Comparison of ENCODE assay signal across 1 cellular context in the genomic region with DNA sequence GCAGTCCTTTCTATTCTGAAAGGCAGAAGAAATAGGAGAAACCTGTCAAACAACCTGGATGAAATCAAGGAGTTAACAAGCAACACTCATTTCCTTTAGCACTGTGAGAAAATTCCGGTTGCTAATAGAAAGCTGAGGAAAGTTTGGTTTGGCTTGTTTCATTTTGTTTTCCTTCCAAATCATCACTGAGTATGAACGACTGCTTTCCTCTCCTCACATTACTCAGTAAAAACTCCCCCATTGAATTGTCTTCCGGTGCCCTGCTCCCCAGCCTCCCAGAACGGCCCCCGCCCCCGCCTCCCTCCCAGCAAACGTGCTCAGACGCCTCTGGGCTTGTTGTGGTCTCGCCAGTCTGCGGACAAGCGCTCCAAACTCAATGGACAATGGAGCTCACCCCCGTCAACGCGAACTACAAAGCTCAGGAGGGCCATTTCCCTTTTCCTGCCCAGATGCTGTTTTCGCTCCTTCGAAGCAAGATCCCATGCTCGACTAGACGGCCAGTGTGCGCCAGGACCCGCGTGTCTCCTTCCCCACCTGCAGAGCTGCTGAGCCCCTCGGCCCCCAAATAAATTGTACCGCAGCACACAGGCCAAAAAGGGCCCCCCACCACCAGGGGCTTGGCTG.
TF ChIP-seq lines count a peak whose summit lies in the region.

No MANE protein-coding gene starts in this region.

TF ChIP-seq in K562, 482 proteins besides CTCF, POLR2A, EP300 and RAD21 (continued from another document and continues in another):
- TF ChIP-seq HBP1 (CRISPR knock-in tag; IDR thresholded peaks at IDR 0.05) (0 out of 2 replicates have a peak, but pooled peaks have one; percentile 44), SMARCC2 (IDR thresholded peaks at IDR 0.05; ENCODE audit: low read depth) (no peak), SMAD4 (CRISPR knock-in tag; conservative IDR thresholded peaks at IDR 0.05) (0 out of 2 replicates have a peak, but pooled peaks have one; percentile 8), MAZ (CRISPR knock-in tag; conservative IDR thresholded peaks at IDR 0.05 in 1 of 2, IDR thresholded peaks at IDR 0.05 in 1 of 2) (peak in 1 of 2 experiments; percentile 73), BHLHE40 (IDR thresholded peaks at IDR 0.05; ENCODE audit: low read length) (peak; percentile 86), SRF (CRISPR knock-in tag; IDR thresholded peaks at IDR 0.05) (0 out of 4 replicates have a peak, but pooled peaks of 1 of the 2 experiments have one; percentile 26), ZNF277 (CRISPR knock-in tag; IDR thresholded peaks at IDR 0.05; ENCODE audit: borderline replicate concordance) (no peak), ERF (CRISPR knock-in tag; IDR thresholded peaks at IDR 0.05) (peak; percentile 69; the same call in 1 of the 2 replicates), MBD2 (IDR thresholded peaks at IDR 0.05; ENCODE audit: borderline replicate concordance, low read depth) (0 out of 2 replicates have a peak, but pooled peaks have one; percentile 23), SPI1 (IDR thresholded peaks at IDR 0.05; ENCODE audit: borderline replicate concordance, low read depth, low read length) (peak; percentile 55; the same call in 1 of the 2 replicates), L3MBTL2 (IDR thresholded peaks at IDR 0.05) (peak; percentile 64; the same call in 1 of the 2 replicates), ZNF165 (CRISPR knock-in tag; IDR thresholded peaks at IDR 0.05; ENCODE audit: borderline replicate concordance) (peak; percentile 16; the same call in 1 of the 2 replicates), SOX6 (IDR thresholded peaks at IDR 0.05) (peak; percentile 72), SAFB (IDR thresholded peaks at IDR 0.05; ENCODE audit: borderline replicate concordance, low read depth, low read length) (no peak), ETV1 (tag; conservative IDR thresholded peaks at IDR 0.05; ENCODE audit: low read depth) (peak; percentile 73), MNT (conservative IDR thresholded peaks at IDR 0.05) (peak; percentile 61 to 76; a peak in 2 of 4 replicates), MCM2 (IDR thresholded peaks at IDR 0.05; ENCODE audit: low read depth) (no peak), KAT7 (CRISPR knock-in tag; IDR thresholded peaks at IDR 0.05; ENCODE audit: borderline replicate concordance) (0 out of 2 replicates have a peak, but pooled peaks have one; percentile 75), ARHGAP35 (IDR thresholded peaks at IDR 0.05; ENCODE audit: partially characterized antibody) (peak; percentile 26), MYC (IDR thresholded peaks at IDR 0.05; ENCODE audit: low read depth, low read length) (peak; percentile 63), MYC (CRISPR knock-in tag; IDR thresholded peaks at IDR 0.05; ENCODE audit: borderline replicate concordance, low read depth) (no peak), BRD9 (IDR thresholded peaks at IDR 0.05; ENCODE audit: low read depth, partially characterized antibody) (peak; percentile 13), POLR2AphosphoS5 (IDR thresholded peaks at IDR 0.05; ENCODE audit: control insufficient read depth, insufficient read depth, low read depth, low read length) (peak; percentile 64; the same call in 1 of the 2 replicates), AFF1 (IDR thresholded peaks at IDR 0.05; ENCODE audit: low read depth in 1 of 2, partially characterized antibody in 2 of 2) (peak in 1 of 2 experiments; percentile 35), XRCC5 (IDR thresholded peaks at IDR 0.05; ENCODE audit: low read depth, low read length) (no peak), CREM (IDR thresholded peaks at IDR 0.05; ENCODE audit: low read depth) (no peak; the same call in 1 of the 2 replicates)
- TF ChIP-seq, protein P1, sequence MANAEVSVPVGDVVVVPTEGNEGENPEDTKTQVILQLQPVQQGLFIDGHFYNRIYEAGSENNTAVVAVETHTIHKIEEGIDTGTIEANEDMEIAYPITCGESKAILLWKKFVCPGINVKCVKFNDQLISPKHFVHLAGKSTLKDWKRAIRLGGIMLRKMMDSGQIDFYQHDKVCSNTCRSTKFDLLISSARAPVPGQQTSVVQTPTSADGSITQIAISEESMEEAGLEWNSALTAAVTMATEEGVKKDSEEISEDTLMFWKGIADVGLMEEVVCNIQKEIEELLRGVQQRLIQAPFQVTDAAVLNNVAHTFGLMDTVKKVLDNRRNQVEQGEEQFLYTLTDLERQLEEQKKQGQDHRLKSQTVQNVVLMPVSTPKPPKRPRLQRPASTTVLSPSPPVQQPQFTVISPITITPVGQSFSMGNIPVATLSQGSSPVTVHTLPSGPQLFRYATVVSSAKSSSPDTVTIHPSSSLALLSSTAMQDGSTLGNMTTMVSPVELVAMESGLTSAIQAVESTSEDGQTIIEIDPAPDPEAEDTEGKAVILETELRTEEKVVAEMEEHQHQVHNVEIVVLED (CRISPR knock-in tag; IDR thresholded peaks at IDR 0.05), result no peak
- TF ChIP-seq, protein P2, sequence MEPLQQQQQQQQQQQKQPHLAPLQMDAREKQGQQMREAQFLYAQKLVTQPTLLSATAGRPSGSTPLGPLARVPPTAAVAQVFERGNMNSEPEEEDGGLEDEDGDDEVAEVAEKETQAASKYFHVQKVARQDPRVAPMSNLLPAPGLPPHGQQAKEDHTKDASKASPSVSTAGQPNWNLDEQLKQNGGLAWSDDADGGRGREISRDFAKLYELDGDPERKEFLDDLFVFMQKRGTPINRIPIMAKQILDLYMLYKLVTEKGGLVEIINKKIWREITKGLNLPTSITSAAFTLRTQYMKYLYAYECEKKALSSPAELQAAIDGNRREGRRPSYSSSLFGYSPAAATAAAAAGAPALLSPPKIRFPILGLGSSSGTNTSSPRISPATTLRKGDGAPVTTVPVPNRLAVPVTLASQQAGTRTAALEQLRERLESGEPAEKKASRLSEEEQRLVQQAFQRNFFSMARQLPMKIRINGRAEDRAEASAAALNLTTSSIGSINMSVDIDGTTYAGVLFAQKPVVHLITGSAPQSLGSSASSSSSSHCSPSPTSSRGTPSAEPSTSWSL (CRISPR knock-in tag; IDR thresholded peaks at IDR 0.05; ENCODE audit: borderline replicate concordance), result 0 out of 2 replicates have a peak, but pooled peaks have one; percentile 11
- TF ChIP-seq, protein P3, sequence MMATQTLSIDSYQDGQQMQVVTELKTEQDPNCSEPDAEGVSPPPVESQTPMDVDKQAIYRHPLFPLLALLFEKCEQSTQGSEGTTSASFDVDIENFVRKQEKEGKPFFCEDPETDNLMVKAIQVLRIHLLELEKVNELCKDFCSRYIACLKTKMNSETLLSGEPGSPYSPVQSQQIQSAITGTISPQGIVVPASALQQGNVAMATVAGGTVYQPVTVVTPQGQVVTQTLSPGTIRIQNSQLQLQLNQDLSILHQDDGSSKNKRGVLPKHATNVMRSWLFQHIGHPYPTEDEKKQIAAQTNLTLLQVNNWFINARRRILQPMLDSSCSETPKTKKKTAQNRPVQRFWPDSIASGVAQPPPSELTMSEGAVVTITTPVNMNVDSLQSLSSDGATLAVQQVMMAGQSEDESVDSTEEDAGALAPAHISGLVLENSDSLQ (IDR thresholded peaks at IDR 0.05), result peak; percentile 24; the same call in 1 of the 2 replicates
- TF ChIP-seq, protein P4, sequence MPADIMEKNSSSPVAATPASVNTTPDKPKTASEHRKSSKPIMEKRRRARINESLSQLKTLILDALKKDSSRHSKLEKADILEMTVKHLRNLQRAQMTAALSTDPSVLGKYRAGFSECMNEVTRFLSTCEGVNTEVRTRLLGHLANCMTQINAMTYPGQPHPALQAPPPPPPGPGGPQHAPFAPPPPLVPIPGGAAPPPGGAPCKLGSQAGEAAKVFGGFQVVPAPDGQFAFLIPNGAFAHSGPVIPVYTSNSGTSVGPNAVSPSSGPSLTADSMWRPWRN (IDR thresholded peaks at IDR 0.05; ENCODE audit: low read depth), result 0 out of 2 replicates have a peak, but pooled peaks have one; percentile 11
- TF ChIP-seq, protein P5, sequence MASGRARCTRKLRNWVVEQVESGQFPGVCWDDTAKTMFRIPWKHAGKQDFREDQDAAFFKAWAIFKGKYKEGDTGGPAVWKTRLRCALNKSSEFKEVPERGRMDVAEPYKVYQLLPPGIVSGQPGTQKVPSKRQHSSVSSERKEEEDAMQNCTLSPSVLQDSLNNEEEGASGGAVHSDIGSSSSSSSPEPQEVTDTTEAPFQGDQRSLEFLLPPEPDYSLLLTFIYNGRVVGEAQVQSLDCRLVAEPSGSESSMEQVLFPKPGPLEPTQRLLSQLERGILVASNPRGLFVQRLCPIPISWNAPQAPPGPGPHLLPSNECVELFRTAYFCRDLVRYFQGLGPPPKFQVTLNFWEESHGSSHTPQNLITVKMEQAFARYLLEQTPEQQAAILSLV (tag; IDR thresholded peaks at IDR 0.05), result no peak
